In the genomic region with DNA sequence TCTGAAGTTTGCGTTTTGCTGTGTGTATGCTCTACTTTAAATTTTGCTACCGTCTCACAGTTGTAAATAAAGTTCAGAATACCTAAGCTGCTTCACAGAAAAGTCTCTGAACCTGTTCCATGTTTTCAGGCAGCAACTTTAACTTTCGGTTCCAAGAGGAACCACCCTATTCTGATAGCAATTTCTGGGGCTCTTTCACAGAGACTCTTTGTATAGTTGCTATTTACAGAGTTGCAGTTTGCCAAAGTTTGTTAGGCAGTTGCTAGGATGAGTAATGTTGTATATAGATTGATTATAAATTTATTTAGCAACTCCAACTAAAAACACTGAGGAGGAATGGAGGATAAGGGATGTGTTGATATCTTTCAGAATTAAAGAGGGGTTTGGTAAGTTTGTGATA, we compare ENCODE assay signal across 14 cellular contexts. TPM values are rescaled to one million over a fixed set of nuclear protein-coding genes. Genes with fewer than 3 reads are reported as not detected.
DNase-seq lines count a peak whose midpoint lies in the region; ATAC-seq and TF ChIP-seq lines count a peak whose summit lies in the region.
"Had no signal": no experiment of that assay in that cellular context is flagged by ENCODE, and none has a peak within 500 bp of the region (broad histone marks: within the 10 kb centered on the region; RNA-seq: fewer than 3 reads in every experiment).

No MANE protein-coding gene starts in this region.

- no peaks in the 10 kb centered on the region for H3K36me3 Mint-ChIP-seq in chondrocyte (ENCODE audit: low read depth)

- peak overlapping the region; percentile 20 for H3K27ac ChIP-seq in cingulate gyrus (ENCODE audit: low read depth, low read length)

- H3K27ac Mint-ChIP-seq in chondrocyte (ENCODE audit: unreplicated experiment), result no peak overlapping the region
- H3K27ac Mint-ChIP-seq: activated CD8-positive, alpha-beta T cell treated with anti-CD3 and anti-CD28 coated beads, Interleukin-2, amount 10 ng/mL, durations not matched to agents 7 days and 5 days had no signal

- no peak for TF ChIP-seq CTCF in chondrocyte (IDR thresholded peaks at IDR 0.05)

- H3K9me3 Mint-ChIP-seq in chondrocyte (ENCODE audit: low read depth), result no peaks in the 10 kb centered on the region

- peaks cover 6% of the 10 kb centered on the region for H3K4me1 Mint-ChIP-seq in chondrocyte (ENCODE audit: low read depth)

- no peak overlapping the region for H3K4me3 Mint-ChIP-seq in chondrocyte (ENCODE audit: unreplicated experiment)
- H3K4me3 Mint-ChIP-seq: activated CD8-positive, alpha-beta T cell treated with anti-CD3 and anti-CD28 coated beads, Interleukin-2, amount 10 ng/mL, durations not matched to agents 7 days and 5 days had no signal

- ATAC-seq in Right ventricle myocardium superior (ENCODE audit: poor library complexity) (peak; percentile 70), HG03469 (IDR thresholded peaks at IDR 0.05; ENCODE audit: unreplicated experiment) (no peak), GM21390 (IDR thresholded peaks at IDR 0.05; ENCODE audit: unreplicated experiment) (no peak)
- ATAC-seq: activated CD8-positive, alpha-beta T cell treated with anti-CD3 and anti-CD28 coated beads, Interleukin-2, amount 10 ng/mL, durations not matched to agents 7 days and 5 days; gastroesophageal sphincter had no signal

- H3K27me3 Mint-ChIP-seq in chondrocyte (ENCODE audit: low read depth), result no peaks in the 10 kb centered on the region

- intact Hi-C loops in Right ventricle myocardium superior (cut with DNase I), result no loop called here
- intact Hi-C loops in cardiac septum (cut with DNase I), result no loop called here

- DNase-seq in Right ventricle myocardium superior, result no peak
- DNase-seq in cardiac septum (ENCODE audit: low spot score), result no peak
- peak; percentile 31 for DNase-seq in medulla oblongata (ENCODE audit: extremely low spot score)
- DNase-seq in chondrocyte (ENCODE audit: low spot score), result no peak
- no peak for DNase-seq in occipital lobe (lab: John Stamatoyannopoulos, UW)
- DNase-seq: activated CD8-positive, alpha-beta T cell treated with anti-CD3 and anti-CD28 coated beads, Interleukin-2, amount 10 ng/mL, durations not matched to agents 7 days and 5 days; activated naive CD4-positive, alpha-beta T cell treated with Interleukin-2 at 50 U/mL for 16 hours; dermis blood vessel endothelial cell; NCI-H345; T-helper 9 cell had no signal

RNA-seq across cellular contexts. Expression of a gene that starts 5.8 kb away (rescaled TPM):
- total RNA-seq in Right ventricle myocardium superior (2.3 TPM), cardiac septum (3.7 TPM), chondrocyte (1.8 to 2.3 TPM (median 2.2 TPM) in 3 replicates), occipital lobe (16.4 TPM)

RNA-seq across cellular contexts. Expression of a gene that starts 24.2 kb away (rescaled TPM):
- not detected for total RNA-seq in Right ventricle myocardium superior
- 0.35 TPM for total RNA-seq in cardiac septum
- total RNA-seq in chondrocyte, result 0.07 to 0.13 TPM in 2 of 3 replicates, not detected in the other
- total RNA-seq in occipital lobe, result 38.8 TPM

Comparison
In these comparisons a context has a peak if more than half of its experiments do, and no peak if none do; other contexts are left out.
1. RNA of a gene that starts 24.2 kb away (total RNA-seq): 38.8 TPM in occipital lobe (single experiment); 0.35 TPM in cardiac septum (single experiment), 0.07 to 0.13 TPM in chondrocyte and not detected in Right ventricle myocardium superior (single experiment); every median in the first group is over 10 times any median in the second.